ENCODE assay signal across 6 cellular contexts in genomic region chr3:63513801-63514200, GRCh38.
"Had no signal": no experiment of that assay in that cellular context is flagged by ENCODE, and none has a peak within 500 bp of the region (broad histone marks: within the 10 kb centered on the region; RNA-seq: fewer than 3 reads in every experiment).

No MANE protein-coding gene starts in this region.

- DNase-seq: GM23248, GOT3, H7, H9, HCEC 1CT, HFFc6 had no signal
